Comparison of ENCODE assay signal across 8 cellular contexts in genomic region chr3:25007974-25008658, GRCh38.
A peak's percentile ranks its signal among the peaks of the same experiment; 100 is the strongest.
DNase-seq lines count a peak whose midpoint lies in the region; ATAC-seq and TF ChIP-seq lines count a peak whose summit lies in the region.

No MANE protein-coding gene starts in this region.

- no peaks in the 10 kb centered on the region for H3K27me3 ChIP-seq in prostate gland (replicated peaks; ENCODE audit: insufficient read depth)

- H3K27me3 Mint-ChIP-seq in activated naive CD4-positive, alpha-beta T cell treated with anti-CD3 and anti-CD28 coated beads for 36 hours (ENCODE audit: low read depth) = no peaks in the 10 kb centered on the region

- in situ Hi-C loops in astrocyte of the spinal cord (cut with HindIII; ENCODE audit: low sequenced_read_pairs) = no loop called here

- DNase-seq in astrocyte of the spinal cord (ENCODE audit: low read depth, low spot score) (peak; percentile 71), prostate gland (ENCODE audit: low spot score) (peak; percentile 22), NCI-H2107 treated with DMSO at 0.1 percent for 48 hours (lab: John Stamatoyannopoulos, UW; ENCODE audit: unreplicated experiment) (no peak), lower leg skin (ENCODE audit: low spot score in 2 of 2) (no peak)
- no peak for DNase-seq in activated naive CD4-positive, alpha-beta T cell treated with anti-CD3 and anti-CD28 coated beads for 36 hours
- DNase-seq in activated CD4-positive, alpha-beta T cell treated with anti-CD3 and anti-CD28 coated beads for 48 hours = no peak

- intact Hi-C loops in prostate gland (cut with DNase I) (no loop called here), lower leg skin (cut with DNase I; ENCODE audit: low total_unique reads) (no loop called here)
- intact Hi-C loops in activated naive CD4-positive, alpha-beta T cell treated with anti-CD3 and anti-CD28 coated beads for 36 hours (cut with micrococcal nuclease) = no loop called here

- no peaks in the 10 kb centered on the region for H3K4me1 ChIP-seq in prostate gland (replicated peaks)

- no peaks in the 10 kb centered on the region for H3K9me3 Mint-ChIP-seq in activated naive CD4-positive, alpha-beta T cell treated with anti-CD3 and anti-CD28 coated beads for 36 hours

- CTCF ChIA-PET in activated naive CD4-positive, alpha-beta T cell treated with anti-CD3 and anti-CD28 coated beads for 36 hours (lab: Charles Lee) = interaction anchor here (0.6 kb wide), 1 partner anchor 269 kb away, joined by 3 read pairs; no protein-coding TSS in a partner anchor

- no peak overlapping the region for H3K27ac Mint-ChIP-seq in activated naive CD4-positive, alpha-beta T cell treated with anti-CD3 and anti-CD28 coated beads for 36 hours

- no peaks in the 10 kb centered on the region for H3K36me3 Mint-ChIP-seq in activated naive CD4-positive, alpha-beta T cell treated with anti-CD3 and anti-CD28 coated beads for 36 hours (ENCODE audit: low read depth)

- H3K4me1 Mint-ChIP-seq in activated naive CD4-positive, alpha-beta T cell treated with anti-CD3 and anti-CD28 coated beads for 36 hours (ENCODE audit: low read depth) = no peaks in the 10 kb centered on the region

- no peak overlapping the region for H3K4me3 Mint-ChIP-seq in activated naive CD4-positive, alpha-beta T cell treated with anti-CD3 and anti-CD28 coated beads for 36 hours

- TF ChIP-seq CTCF in astrocyte of the spinal cord (IDR thresholded peaks at IDR 0.05; ENCODE audit: low read depth, low read length) (no peak), prostate gland (IDR thresholded peaks at IDR 0.05) (no peak), lower leg skin (IDR thresholded peaks at IDR 0.05) (no peak)

- no peaks in the 10 kb centered on the region for H3K9me3 ChIP-seq in prostate gland

- H3K36me3 ChIP-seq in prostate gland = no peaks in the 10 kb centered on the region

- WGBS in prostate gland = 9% methylated on average over 2 of the region's 2 CpGs
- WGBS in lower leg skin, 2 donors = 24 to 38% methylated on average over 2 of the region's 2 CpGs

- TF ChIP-seq POLR2A in prostate gland (IDR thresholded peaks at IDR 0.05) (no peak), lower leg skin (IDR thresholded peaks at IDR 0.05) (no peak)

- ATAC-seq in GM19395 (IDR thresholded peaks at IDR 0.05; ENCODE audit: unreplicated experiment) (peak; percentile 99), HG03025 (IDR thresholded peaks at IDR 0.05; ENCODE audit: low FRiP score, unreplicated experiment) (peak; percentile 95)

- no peak overlapping the region for H3K27ac ChIP-seq in prostate gland

- H3K4me3 ChIP-seq in astrocyte of the spinal cord (ENCODE audit: low read depth, low read length) (no peak overlapping the region), prostate gland (no peak overlapping the region), lower leg skin (ENCODE audit: low read depth, poor library complexity, severe bottlenecking) (no peak overlapping the region)

Comparison
In these comparisons a context has a peak if more than half of its experiments do, and no peak if none do; other contexts are left out.
1. DNase-seq: peak in astrocyte of the spinal cord (single experiment) and prostate gland (single experiment); none in NCI-H2107 treated with DMSO at 0.1 percent for 48 hours (single experiment), lower leg skin (0 of 2), activated naive CD4-positive, alpha-beta T cell treated with anti-CD3 and anti-CD28 coated beads for 36 hours (single experiment) and activated CD4-positive, alpha-beta T cell treated with anti-CD3 and anti-CD28 coated beads for 48 hours (single experiment).